Comparison of ENCODE assay signal across 8 cellular contexts in genomic region chr1:244361764-244362473, GRCh38.
DNase-seq lines count a peak whose midpoint lies in the region; TF ChIP-seq lines count a peak whose summit lies in the region.
"Had no signal": no experiment of that assay in that cellular context is flagged by ENCODE, and none has a peak within 500 bp of the region (broad histone marks: within the 10 kb centered on the region; RNA-seq: fewer than 3 reads in every experiment).

No MANE protein-coding gene starts in this region.

- no peak for TF ChIP-seq CTCF in breast epithelium (IDR thresholded peaks at IDR 0.05)
- TF ChIP-seq CTCF in kidney epithelial cell (IDR thresholded peaks at IDR 0.05; ENCODE audit: insufficient read depth, low read length, poor library complexity, severe bottlenecking), result no peak

- H3K4me3 ChIP-seq in HUES6 (ENCODE audit: low read depth, low read length), result peak overlapping the region; percentile 28; the same call in 1 of the 2 replicates
- H3K4me3 ChIP-seq in breast epithelium, result peak overlapping the region in 2 of 3 donors; percentile 7 to 49
- H3K4me3 ChIP-seq in kidney epithelial cell (ENCODE audit: low read depth, low read length), result peak overlapping the region; percentile 14

- DNase-seq in breast epithelium (ENCODE audit: low spot score in 2 of 2) (no peak), kidney epithelial cell (ENCODE audit: low read depth) (peak; percentile 71), stromal cell of bone marrow (ENCODE audit: low read depth) (peak; percentile 84), COLO668 (lab: John Stamatoyannopoulos, UW; ENCODE audit: unreplicated experiment) (no peak), SKM-1 (lab: John Stamatoyannopoulos, UW; ENCODE audit: unreplicated experiment) (no peak), cerebellar cortex (ENCODE audit: low spot score) (no peak)

- H3K9me3 ChIP-seq in HUES6 (ENCODE audit: control insufficient read depth, insufficient read depth, low read depth, low read length) (peaks cover 15% of the 10 kb centered on the region), breast epithelium (no peaks in the 10 kb centered on the region)

- H3K27ac ChIP-seq in HUES6 (ENCODE audit: low read depth, low read length) (peak overlapping the region; percentile 82), breast epithelium (peak overlapping the region; percentile 35 to 62)
- H3K27ac ChIP-seq: RWPE1 had no signal

- peak overlapping the region; percentile 52 for H3K9ac ChIP-seq in HUES6 (ENCODE audit: low read length)

- H3K27me3 ChIP-seq in HUES6 (ENCODE audit: control insufficient read depth, insufficient read depth, low read length) (no peaks in the 10 kb centered on the region), breast epithelium (no peaks in the 10 kb centered on the region), kidney epithelial cell (ENCODE audit: control insufficient read depth, insufficient read depth, low read length) (no peaks in the 10 kb centered on the region)

- no peak for TF ChIP-seq POLR2A in breast epithelium (IDR thresholded peaks at IDR 0.05)

- no peaks in the 10 kb centered on the region for H3K36me3 ChIP-seq in HUES6 (ENCODE audit: control insufficient read depth, insufficient read depth, low read length)
- no peaks in the 10 kb centered on the region for H3K36me3 ChIP-seq in breast epithelium
- no peaks in the 10 kb centered on the region for H3K36me3 ChIP-seq in kidney epithelial cell (ENCODE audit: control insufficient read depth, insufficient read depth, low read length)

- H3K4me1 ChIP-seq in HUES6 (ENCODE audit: control insufficient read depth, insufficient read depth, low read length), result peaks cover 13% of the 10 kb centered on the region
- H3K4me1 ChIP-seq in breast epithelium, result peaks cover 0 to 7% of the 10 kb centered on the region in 2 donors

- intact Hi-C loops in breast epithelium (cut with DNase I; ENCODE audit: low total_unique reads), result no loop called here

Comparison
In these comparisons a context has a peak if more than half of its experiments do, and no peak if none do; other contexts are left out.
1. DNase-seq: peak in kidney epithelial cell (single experiment) and stromal cell of bone marrow (single experiment); none in breast epithelium (0 of 2), COLO668 (single experiment), SKM-1 (single experiment) and cerebellar cortex (single experiment).
2. Peak in every context shown above with its lines, with median percentiles within 50 percentile points of each other: H3K4me3 ChIP-seq.